ENCODE assay signal across 8 cellular contexts in genomic region chr10:74189999-74190421, GRCh38. TPM values are rescaled to one million over a fixed set of nuclear protein-coding genes. Genes with fewer than 3 reads are reported as not detected.
DNase-seq lines count a peak whose midpoint lies in the region; ATAC-seq and TF ChIP-seq lines count a peak whose summit lies in the region.

No MANE protein-coding gene starts in this region.

- H3K27ac Mint-ChIP-seq in natural killer cell (peak overlapping the region; percentile 69 to 90), endothelial cell (ENCODE audit: unreplicated experiment) (no peak overlapping the region)

- peaks cover 14 to 19% of the 10 kb centered on the region in 2 donors for H3K4me1 Mint-ChIP-seq in natural killer cell
- peaks cover 3% of the 10 kb centered on the region for H3K4me1 Mint-ChIP-seq in endothelial cell (ENCODE audit: unreplicated experiment)

- in situ Hi-C loops in SK-MEL-5 (cut with HindIII; ENCODE audit: low pct_unique_long_range_greater_than_20kb, low sequenced_read_pairs): no loop called here

- no peak overlapping the region for H3K4me3 ChIP-seq in epithelial cell of proximal tubule (ENCODE audit: low read depth, low read length)

- H3K9me3 Mint-ChIP-seq in natural killer cell (no peaks in the 10 kb centered on the region), endothelial cell (ENCODE audit: unreplicated experiment) (no peaks in the 10 kb centered on the region)

- H3K36me3 Mint-ChIP-seq in natural killer cell (no peaks in the 10 kb centered on the region), endothelial cell (ENCODE audit: low read depth, unreplicated experiment) (no peaks in the 10 kb centered on the region)

- H3K4me3 Mint-ChIP-seq in natural killer cell (peak overlapping the region; percentile 39), endothelial cell (ENCODE audit: unreplicated experiment) (no peak overlapping the region)

- TF ChIP-seq CTCF in epithelial cell of proximal tubule (conservative IDR thresholded peaks at IDR 0.05; ENCODE audit: low read depth, low read length) (no peak), natural killer cell (IDR thresholded peaks at IDR 0.05) (no peak), endothelial cell (IDR thresholded peaks at IDR 0.05; ENCODE audit: unreplicated experiment) (no peak)

- DNase-seq in AG08396 (ENCODE audit: low spot score) (peak; percentile 43), SK-MEL-5 (ENCODE audit: low read depth, low spot score) (peak; percentile 68), epithelial cell of proximal tubule (ENCODE audit: low read depth) (peak; percentile 55), natural killer cell (no peak), DMS114 treated with DMSO at 0.1 percent for 48 hours (lab: John Stamatoyannopoulos, UW; ENCODE audit: unreplicated experiment) (no peak), endothelial cell (ENCODE audit: low spot score) (no peak)

- H3K27me3 Mint-ChIP-seq in natural killer cell (ENCODE audit: low read depth in 2 of 2): no peaks in the 10 kb centered on the region
- peaks cover 4% of the 10 kb centered on the region for H3K27me3 Mint-ChIP-seq in endothelial cell (ENCODE audit: unreplicated experiment)

- intact Hi-C loops in natural killer cell (cut with micrococcal nuclease): no loop called here

- peak; percentile 90 for ATAC-seq in GM18511 (IDR thresholded peaks at IDR 0.05; ENCODE audit: unreplicated experiment)
- ATAC-seq in HG03280 (IDR thresholded peaks at IDR 0.05; ENCODE audit: unreplicated experiment): peak; percentile 80
- ATAC-seq in natural killer cell: peak; percentile 73 to 79 (median 78)

RNA-seq across cellular contexts. Expression of gene ADK, which starts 39.0 kb away (rescaled TPM):
- 21.8 and 23.3 TPM in 2 replicates for total RNA-seq in SK-MEL-5 (2014; rRNA removed; shearing (Covaris generic))
- 14.1 and 16.5 TPM in 2 replicates for polyA plus RNA-seq in SK-MEL-5 (2015; cell fraction: cytosol; rRNA removed)
- 5.0 and 8.8 TPM in 2 replicates for polyA plus RNA-seq in SK-MEL-5 (2015; cell fraction: nucleus; rRNA removed)
- total RNA-seq in epithelial cell of proximal tubule (39.4 and 54.9 TPM in 2 replicates), natural killer cell (10 to 100 TPM; 13.4 to 16.1 (median 14.1) TPM), endothelial cell (ENCODE audit: unreplicated experiment) (13.1 TPM)

RNA-seq across cellular contexts. Expression of gene AP3M1, which starts 39.4 kb away (rescaled TPM):
- 34.4 and 38.2 TPM in 2 replicates for total RNA-seq in SK-MEL-5 (2014; rRNA removed; shearing (Covaris generic))
- polyA plus RNA-seq in SK-MEL-5 (2015; cell fraction: cytosol; rRNA removed): 36.0 and 45.9 TPM in 2 replicates
- 35.1 and 37.5 TPM in 2 replicates for polyA plus RNA-seq in SK-MEL-5 (2015; cell fraction: nucleus; rRNA removed)
- total RNA-seq in epithelial cell of proximal tubule: 39.1 and 39.3 TPM in 2 replicates
- total RNA-seq in natural killer cell: 10 to 100 TPM; 40.6 to 48.8 (median 41.5) TPM
- 43.7 TPM for total RNA-seq in endothelial cell (ENCODE audit: unreplicated experiment)

Comparison
In these comparisons a context has a peak if more than half of its experiments do, and no peak if none do; other contexts are left out.
1. DNase-seq: peak in AG08396 (single experiment), SK-MEL-5 (single experiment) and epithelial cell of proximal tubule (single experiment); none in natural killer cell (single experiment), DMS114 treated with DMSO at 0.1 percent for 48 hours (single experiment) and endothelial cell (single experiment).
2. Peak in every context shown above with its lines, with median percentiles within 50 percentile points of each other: ATAC-seq.